Comparison of ENCODE assay signal across 20 cellular contexts in the genomic region with DNA sequence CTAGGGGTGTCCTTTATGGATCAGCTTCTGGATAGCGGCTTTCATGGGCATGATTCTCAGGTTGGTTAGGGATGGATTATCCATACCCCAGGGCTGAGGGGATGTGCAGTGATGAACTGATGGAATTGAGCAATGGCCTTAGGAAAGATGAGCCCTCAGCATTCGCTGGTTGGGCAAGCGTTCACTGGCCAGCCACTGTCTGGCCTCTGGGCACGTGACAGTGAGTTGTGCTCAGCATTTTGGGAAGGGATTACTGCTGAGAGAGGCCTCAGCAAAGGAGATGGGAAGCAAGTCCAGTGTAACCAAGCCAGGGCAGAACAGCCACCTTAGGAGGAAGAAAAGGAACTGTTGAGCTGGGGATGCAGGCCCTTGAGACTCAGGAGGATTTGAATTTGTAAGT. TPM values are rescaled to one million over a fixed set of nuclear protein-coding genes. Genes with fewer than 3 reads are reported as not detected.
DNase-seq lines count a peak whose midpoint lies in the region; ATAC-seq, FAIRE-seq and TF ChIP-seq lines count a peak whose summit lies in the region.
"Had no signal": no experiment of that assay in that cellular context is flagged by ENCODE, and none has a peak within 500 bp of the region (broad histone marks: within the 10 kb centered on the region; RNA-seq: fewer than 3 reads in every experiment).

No MANE protein-coding gene starts in this region.

- in situ Hi-C loops in HepG2 (cut with HindIII; ENCODE audit: extremely low pct_ligation_motif_present, low pct_unique_long_range_greater_than_20kb) (no loop called here), KBM-7 (cut with MboI; ENCODE audit: low pct_unique_long_range_greater_than_20kb, low sequenced_read_pairs) (no loop called here)

- TF ChIP-seq RAD21 in HepG2 (CRISPR knock-in tag; IDR thresholded peaks at IDR 0.05), result no peak

- no peak overlapping the region for H2AFZ ChIP-seq in HepG2 (ENCODE audit: low read length)

- TF ChIP-seq EP300 in HepG2 (IDR thresholded peaks at IDR 0.05; ENCODE audit: low read depth in 2 of 2, low read length in 2 of 2), result no peak
- no peak for TF ChIP-seq EP300 in HepG2 (CRISPR knock-in tag; IDR thresholded peaks at IDR 0.05; ENCODE audit: borderline replicate concordance)

- H3K4me2 ChIP-seq in HepG2 (ENCODE audit: low read depth, low read length), result no peak overlapping the region

- H3K9ac ChIP-seq in HepG2 (ENCODE audit: insufficient read depth, low read depth, low read length), result no peak overlapping the region

- ATAC-seq in right lobe of liver, result peak; percentile 34 to 54 (median 45)
- no peak for ATAC-seq in HepG2
- ATAC-seq in central memory CD8-positive, alpha-beta T cell (replicated peaks; ENCODE audit: extremely low read depth, poor library complexity, severe bottlenecking), result no peak
- no peak for ATAC-seq in naive thymus-derived CD8-positive, alpha-beta T cell
- ATAC-seq in GM19452 (IDR thresholded peaks at IDR 0.05; ENCODE audit: unreplicated experiment), result no peak
- ATAC-seq in esophagus mucosa, result no peak
- no peak for ATAC-seq in GM19351 (IDR thresholded peaks at IDR 0.05; ENCODE audit: unreplicated experiment)
- ATAC-seq: effector memory CD8-positive, alpha-beta T cell; GM12878; left colon; stimulated activated naive CD8-positive, alpha-beta T cell treated with anti-CD3 and anti-CD28 coated beads, Interleukin-15, amount 100 ng/mL, for 72 hours had no signal

- H3K79me2 ChIP-seq in HepG2 (ENCODE audit: insufficient read depth, low read length), result no peaks in the 10 kb centered on the region

- H3K9me3 ChIP-seq in right lobe of liver, result no peaks in the 10 kb centered on the region
- H3K9me3 ChIP-seq in HepG2 (ENCODE audit: low read length), result 0 out of 2 replicates have a peak, but pooled peaks cover 5% of the 10 kb centered on the region
- H3K9me3 ChIP-seq: MG63, SJSA1 had no signal

- H3K27ac Mint-ChIP-seq in central memory CD8-positive, alpha-beta T cell (ENCODE audit: low read depth), result peak overlapping the region; percentile 30
- peak overlapping the region; percentile 45 to 93 (median 78) for H3K27ac Mint-ChIP-seq in naive thymus-derived CD8-positive, alpha-beta T cell
- H3K27ac Mint-ChIP-seq: effector memory CD8-positive, alpha-beta T cell; stimulated activated naive CD8-positive, alpha-beta T cell treated with anti-CD3 and anti-CD28 coated beads, Interleukin-15, amount 100 ng/mL, for 72 hours had no signal

- DNase-seq in right lobe of liver (peak in 1 of 3 donors; percentile 37), HepG2 (ENCODE audit: low spot score) (no peak), KBM-7 (no peak)
- DNase-seq in central memory CD8-positive, alpha-beta T cell (ENCODE audit: low spot score in 2 of 2), result no peak
- no peak for DNase-seq in naive thymus-derived CD8-positive, alpha-beta T cell
- DNase-seq: activated CD4-positive, alpha-beta T cell treated with anti-CD3 and anti-CD28 coated beads for 48 hours; effector memory CD8-positive, alpha-beta T cell; MG63; NCI-H187; NCI-H510A; posterior cingulate gyrus; stimulated activated naive CD8-positive, alpha-beta T cell treated with anti-CD3 and anti-CD28 coated beads, Interleukin-15, amount 100 ng/mL, for 72 hours had no signal

- 100% methylated on average over 3 of the region's 4 CpGs for WGBS in right lobe of liver (ENCODE audit: insufficient coverage, low coverage, low lambda C conversion rate, missing lambda C conversion rate)
- 97% methylated on average over 4 of the region's 4 CpGs for WGBS in HepG2 (ENCODE audit: low lambda C conversion rate)

- no peak for FAIRE-seq in HepG2 (lab: Jason Lieb, UNC)
- FAIRE-seq: G401.6, GM12878 had no signal

- H3K27ac ChIP-seq in right lobe of liver (no peak overlapping the region), HepG2 (ENCODE audit: extremely low read length, insufficient read depth, low read length) (no peak overlapping the region)
- H3K27ac ChIP-seq: cardiac muscle cell, SJSA1 had no signal

- CTCF ChIA-PET in HepG2 (lab: Yijun Ruan, JAX; ENCODE audit: low intra/inter-chr PET ratio, low total read pairs), result no interaction called here

- TF ChIP-seq POLR2A in right lobe of liver (IDR thresholded peaks at IDR 0.05) (no peak), HepG2 (IDR thresholded peaks at IDR 0.05; ENCODE audit: insufficient read depth in 1 of 2, low read depth in 2 of 2, low read length in 2 of 2) (no peak)

- H3K4me1 ChIP-seq in right lobe of liver, result peaks cover 0 to 11% (median 4%) of the 10 kb centered on the region in 4 donors
- H3K4me1 ChIP-seq in HepG2 (ENCODE audit: insufficient read depth, low read length), result peaks cover 30% of the 10 kb centered on the region

- H3K4me3 Mint-ChIP-seq in central memory CD8-positive, alpha-beta T cell, result no peak overlapping the region
- H3K4me3 Mint-ChIP-seq in naive thymus-derived CD8-positive, alpha-beta T cell, result peak overlapping the region in 5 of 10 donors; percentile 2 to 58 (median 52)
- H3K4me3 Mint-ChIP-seq: effector memory CD8-positive, alpha-beta T cell; stimulated activated naive CD8-positive, alpha-beta T cell treated with anti-CD3 and anti-CD28 coated beads, Interleukin-15, amount 100 ng/mL, for 72 hours had no signal

- H3K27me3 ChIP-seq in right lobe of liver, result no peaks in the 10 kb centered on the region
- H3K27me3 ChIP-seq in HepG2 (ENCODE audit: control insufficient read depth in 1 of 2, insufficient read depth in 2 of 2, low read length in 2 of 2), result no peaks in the 10 kb centered on the region
- H3K27me3 ChIP-seq: cardiac muscle cell, MG63, SJSA1 had no signal

- no TSS peak for BruUV-seq in HepG2 (replicated peaks; lab: Mats Ljungman, UMichigan)

- intact Hi-C loops in right lobe of liver (cut with DNase I), result no loop called here
- intact Hi-C loops in HepG2 (cut with micrococcal nuclease; ENCODE audit: unreplicated experiment), result no loop called here

- no peak overlapping the region for H3K4me3 ChIP-seq in right lobe of liver
- no peak overlapping the region for H3K4me3 ChIP-seq in HepG2 (replicated peaks in 1 of 3; ENCODE audit: insufficient read depth in 1 of 3, low read depth in 2 of 3, low read length in 3 of 3)
- H3K4me3 ChIP-seq: cardiac muscle cell, GM12878, MG63, SJSA1 had no signal

- POLR2A ChIA-PET in HepG2 (lab: Yijun Ruan, JAX), result no interaction called here
- POLR2A ChIA-PET in naive thymus-derived CD8-positive, alpha-beta T cell (lab: Charles Lee), result interaction anchor here (4.2 to 4.8 kb wide), 2 partner anchors 16 kb away, joined by 34 to 48 read pairs; partner anchors contain the start of gene UBASH3B

- H3K36me3 Mint-ChIP-seq in central memory CD8-positive, alpha-beta T cell (ENCODE audit: insufficient read depth), result no peaks in the 10 kb centered on the region
- peaks cover 0 to 10% (median 6%) of the 10 kb centered on the region in 3 donors for H3K36me3 Mint-ChIP-seq in naive thymus-derived CD8-positive, alpha-beta T cell

- no peaks in the 10 kb centered on the region for H4K20me1 ChIP-seq in HepG2 (ENCODE audit: insufficient read depth, low read length)

- H3K36me3 ChIP-seq in right lobe of liver (no peaks in the 10 kb centered on the region), HepG2 (replicated peaks in 1 of 2; ENCODE audit: control insufficient read depth in 1 of 2, insufficient read depth in 2 of 2, low read length in 2 of 2) (no peaks in the 10 kb centered on the region)
- H3K36me3 ChIP-seq: cardiac muscle cell, SJSA1 had no signal

- peaks cover 52% of the 10 kb centered on the region for H3K4me1 Mint-ChIP-seq in central memory CD8-positive, alpha-beta T cell
- H3K4me1 Mint-ChIP-seq in naive thymus-derived CD8-positive, alpha-beta T cell, result peaks cover 48 to 95% (median 90%) of the 10 kb centered on the region in 4 donors

- no peaks in the 10 kb centered on the region for H3K27me3 Mint-ChIP-seq in central memory CD8-positive, alpha-beta T cell
- no peaks in the 10 kb centered on the region for H3K27me3 Mint-ChIP-seq in naive thymus-derived CD8-positive, alpha-beta T cell
- H3K27me3 Mint-ChIP-seq: effector memory CD8-positive, alpha-beta T cell; stimulated activated naive CD8-positive, alpha-beta T cell treated with anti-CD3 and anti-CD28 coated beads, Interleukin-15, amount 100 ng/mL, for 72 hours had no signal

- H3K9me3 Mint-ChIP-seq in central memory CD8-positive, alpha-beta T cell, result peaks cover 5% of the 10 kb centered on the region
- H3K9me3 Mint-ChIP-seq in naive thymus-derived CD8-positive, alpha-beta T cell, result peaks cover 0 to 10% (median 3%) of the 10 kb centered on the region in 9 donors
- H3K9me3 Mint-ChIP-seq: effector memory CD8-positive, alpha-beta T cell had no signal

- TF ChIP-seq CTCF in right lobe of liver (IDR thresholded peaks at IDR 0.05) (no peak), HepG2 (CRISPR knock-in tag; IDR thresholded peaks at IDR 0.05) (no peak)

TF ChIP-seq in HepG2, 621 proteins besides CTCF, POLR2A, EP300 and RAD21 (continues in another document):
- no peak for TF ChIP-seq ZNF235 (CRISPR knock-in tag; IDR thresholded peaks at IDR 0.05; ENCODE audit: borderline replicate concordance)

RNA-seq across cellular contexts. Expression of gene UBASH3B, which starts 17.4 kb away (rescaled TPM):
- 10 to 100 TPM in 1 of 6 experiments, 1 to 10 TPM in 5; 1.7 to 10.5 (median 2.4) TPM for total RNA-seq in right lobe of liver
- total RNA-seq in HepG2 (2016; rRNA removed; fragmentation: Illumina TruSeq; extraction: Trizol), result 4.4 and 5.1 TPM in 2 replicates
- total RNA-seq in HepG2 (2016; cell fraction: cytosol; rRNA removed; fragmentation: Illumina TruSeq; extraction: Trizol; ENCODE audit: low read depth), result 2.4 and 3.2 TPM in 2 replicates
- 4.3 and 4.5 TPM in 2 replicates for total RNA-seq in HepG2 (2016; cell fraction: insoluble cytoplasmic fraction; rRNA removed; fragmentation: Illumina TruSeq; extraction: Trizol)
- 6.0 and 6.1 TPM in 2 replicates for total RNA-seq in HepG2 (2016; cell fraction: membrane; rRNA removed; fragmentation: Illumina TruSeq; extraction: Trizol)
- total RNA-seq in HepG2 (2016; cell fraction: nucleus; rRNA removed; fragmentation: Illumina TruSeq; extraction: Trizol), result 1.9 and 4.4 TPM in 2 replicates
- 4.8 and 7.6 TPM in 2 replicates for polyA plus RNA-seq in HepG2 (2011; rRNA removed)
- 5.8 and 6.4 TPM in 2 replicates for polyA plus RNA-seq in HepG2 (2011; cell fraction: cytosol; rRNA removed)
- 2.6 and 3.2 TPM in 2 replicates for polyA plus RNA-seq in HepG2 (2011; cell fraction: nucleus; rRNA removed)
- 1.4 and 1.8 TPM in 2 replicates for polyA plus RNA-seq in HepG2 (2012)
- polyA plus RNA-seq in HepG2 (2016; cell fraction: cytosol; fragmentation: Illumina TruSeq; extraction: Trizol; ENCODE audit: low read depth), result 2.6 and 4.2 TPM in 2 replicates
- 4.2 and 4.5 TPM in 2 replicates for polyA plus RNA-seq in HepG2 (2016; cell fraction: insoluble cytoplasmic fraction; fragmentation: Illumina TruSeq; extraction: Trizol; ENCODE audit: low read depth)
- polyA plus RNA-seq in HepG2 (2016; cell fraction: membrane; fragmentation: Illumina TruSeq; extraction: Trizol; ENCODE audit: low read depth), result 3.5 and 4.9 TPM in 2 replicates
- polyA plus RNA-seq in HepG2 (2016; cell fraction: nucleus; fragmentation: Illumina TruSeq; extraction: Trizol; ENCODE audit: insufficient read depth, low read depth), result 1.9 and 4.2 TPM in 2 replicates
- polyA minus RNA-seq in HepG2 (2011; rRNA and poly(A)+ RNA removed; ENCODE audit: low replicate concordance), result 3.7 and 44.0 TPM in 2 replicates
- polyA minus RNA-seq in HepG2 (2011; cell fraction: cytosol; rRNA and poly(A)+ RNA removed), result 8.9 and 11.7 TPM in 2 replicates
- polyA minus RNA-seq in HepG2 (2011; cell fraction: nucleus; rRNA and poly(A)+ RNA removed), result 5.2 and 7.9 TPM in 2 replicates
- total RNA-seq in naive thymus-derived CD8-positive, alpha-beta T cell, result 10 to 100 TPM; 33.7 to 35.2 TPM
- polyA plus RNA-seq in naive thymus-derived CD8-positive, alpha-beta T cell, result 10 to 100 TPM in 1 of 3 donors, 1 to 10 TPM in 2; 6.8 to 12.8 (median 7.1) TPM
- 13.9 TPM for total RNA-seq in esophagus mucosa
- polyA plus RNA-seq: cardiac muscle cell had no signal

Comparison
In these comparisons a context has a peak if more than half of its experiments do, and no peak if none do; other contexts are left out.
1. ATAC-seq: peak in right lobe of liver (4 of 4); none in HepG2 (single experiment), central memory CD8-positive, alpha-beta T cell (single experiment), naive thymus-derived CD8-positive, alpha-beta T cell (0 of 2), GM19452 (single experiment), esophagus mucosa (single experiment) and GM19351 (single experiment).